ENCODE assay signal across 33 cellular contexts in genomic region chr1:243217401-243217800, GRCh38.
"Had no signal": no experiment of that assay in that cellular context is flagged by ENCODE, and none has a peak within 500 bp of the region (broad histone marks: within the 10 kb centered on the region; RNA-seq: fewer than 3 reads in every experiment).

No MANE protein-coding gene starts in this region.

- H2AFZ ChIP-seq: hepatocyte had no signal

- H3K4me3 ChIP-seq: gastrocnemius medialis, hepatocyte, left ventricle myocardium inferior, lung, mucosa of descending colon, pancreas, prostate gland, stomach, thyroid gland, upper lobe of right lung had no signal

- H3K36me3 ChIP-seq: prostate gland had no signal

- H3K9me3 ChIP-seq: gastrocnemius medialis, left ventricle myocardium inferior, mucosa of descending colon, neutrophil, pancreas, prostate gland, stomach, thyroid gland, upper lobe of right lung had no signal

- DNase-seq: activated B cell treated with CpG ODN at 0.5 μM for 24 hours; activated CD4-positive, alpha-beta T cell treated with anti-CD3 and anti-CD28 coated beads, Interleukin-2, amount 50 U/mL, for 1 hour; activated CD8-positive, alpha-beta memory T cell treated with anti-CD3 and anti-CD28 coated beads, Interleukin-2, amount 10 ng/mL, durations not matched to agents 7 days and 5 days; activated CD8-positive, alpha-beta T cell treated with anti-CD3 and anti-CD28 coated beads, Interleukin-2, amount 10 ng/mL, durations not matched to agents 7 days and 5 days; activated naive CD4-positive, alpha-beta T cell treated with anti-CD3 and anti-CD28 coated beads for 36 hours; activated naive CD8-positive, alpha-beta T cell treated with anti-CD3 and anti-CD28 coated beads, Interleukin-2, amount 10 ng/mL, durations not matched to agents 7 days and 5 days; activated T-cell treated with anti-CD3 and anti-CD28 coated beads, Interleukin-2, amount 50 U/mL, for 72 hours; amniotic stem cell; brain microvascular endothelial cell; cortex of kidney; gastrocnemius medialis; islet precursor cell; left ventricle myocardium inferior; mesendoderm; mucosa of descending colon; nephron progenitor cell; pancreas; retina; small intestine; stimulated activated CD4-positive, alpha-beta T cell treated with anti-CD3 and anti-CD28 coated beads, Interleukin-1b, Interleukin-23, amount 100 ng/mL, for 48 hours; stimulated activated naive B cell treated with anti-CD40 and anti-IgM and Interleukin-4, amounts not matched to agents 10 μg/mL and 1 μg/mL and 100 μg/mL, for 72 hours; stomach; T-helper 1 cell; thyroid gland; upper lobe of right lung had no signal

- H3K4me1 Mint-ChIP-seq: activated CD8-positive, alpha-beta memory T cell treated with anti-CD3 and anti-CD28 coated beads, Interleukin-2, amount 10 ng/mL, durations not matched to agents 7 days and 5 days; activated naive CD8-positive, alpha-beta T cell treated with anti-CD3 and anti-CD28 coated beads, Interleukin-2, amount 10 ng/mL, durations not matched to agents 7 days and 5 days; nephron progenitor cell had no signal

- H3K79me2 ChIP-seq: hepatocyte had no signal

- H3K27me3 Mint-ChIP-seq: activated B cell treated with CpG ODN at 0.5 μM for 24 hours; activated CD8-positive, alpha-beta memory T cell treated with anti-CD3 and anti-CD28 coated beads, Interleukin-2, amount 10 ng/mL, durations not matched to agents 7 days and 5 days; activated naive CD8-positive, alpha-beta T cell treated with anti-CD3 and anti-CD28 coated beads, Interleukin-2, amount 10 ng/mL, durations not matched to agents 7 days and 5 days; stimulated activated naive B cell treated with anti-CD40 and anti-IgM and Interleukin-4, amounts not matched to agents 10 μg/mL and 1 μg/mL and 100 μg/mL, for 72 hours had no signal

- H3K27me3 ChIP-seq: brain microvascular endothelial cell, gastrocnemius medialis, hepatocyte, neutrophil, pancreas, stomach, thyroid gland, upper lobe of right lung had no signal

- FAIRE-seq: astrocyte, pancreas, small intestine had no signal

- H3K9me3 Mint-ChIP-seq: activated naive CD4-positive, alpha-beta T cell treated with anti-CD3 and anti-CD28 coated beads for 36 hours; activated T-cell treated with anti-CD3 and anti-CD28 coated beads, Interleukin-2, amount 50 U/mL, for 72 hours; T-helper 2 cell treated with Interferon-gamma antibody and Interleukin-4, amounts not matched to agents 5 μg/mL and 100 μg/mL, for 36 hours had no signal

- ATAC-seq: activated CD8-positive, alpha-beta memory T cell treated with anti-CD3 and anti-CD28 coated beads, Interleukin-2, amount 10 ng/mL, durations not matched to agents 7 days and 5 days; activated CD8-positive, alpha-beta T cell treated with anti-CD3 and anti-CD28 coated beads, Interleukin-2, amount 10 ng/mL, durations not matched to agents 7 days and 5 days; activated T-cell treated with anti-CD3 and anti-CD28 coated beads, Interleukin-2, amount 50 U/mL, for 72 hours; esophagus mucosa; gastrocnemius medialis; mucosa of descending colon; pancreas; sciatic nerve; stimulated activated naive B cell treated with anti-CD40 and anti-IgM and Interleukin-4, amounts not matched to agents 10 μg/mL and 1 μg/mL and 100 μg/mL, for 72 hours; upper lobe of right lung had no signal

- H3K27ac ChIP-seq: brain microvascular endothelial cell, gastrocnemius medialis, hepatocyte, left ventricle myocardium inferior, neutrophil, pancreas, prostate gland, stomach, thyroid gland, upper lobe of right lung had no signal

- H3K4me1 ChIP-seq: pancreas, prostate gland had no signal

- H3K4me3 Mint-ChIP-seq: activated B cell treated with CpG ODN at 0.5 μM for 24 hours; activated CD8-positive, alpha-beta memory T cell treated with anti-CD3 and anti-CD28 coated beads, Interleukin-2, amount 10 ng/mL, durations not matched to agents 7 days and 5 days; activated CD8-positive, alpha-beta T cell treated with anti-CD3 and anti-CD28 coated beads, Interleukin-2, amount 10 ng/mL, durations not matched to agents 7 days and 5 days; activated naive CD4-positive, alpha-beta T cell treated with anti-CD3 and anti-CD28 coated beads for 36 hours; activated naive CD8-positive, alpha-beta T cell treated with anti-CD3 and anti-CD28 coated beads, Interleukin-2, amount 10 ng/mL, durations not matched to agents 7 days and 5 days; activated T-cell treated with anti-CD3 and anti-CD28 coated beads, Interleukin-2, amount 50 U/mL, for 72 hours; nephron progenitor cell; stimulated activated naive B cell treated with anti-CD40 and anti-IgM and Interleukin-4, amounts not matched to agents 10 μg/mL and 1 μg/mL and 100 μg/mL, for 72 hours; T-helper 2 cell treated with Interferon-gamma antibody and Interleukin-4, amounts not matched to agents 5 μg/mL and 100 μg/mL, for 36 hours had no signal

- H3K4me2 ChIP-seq: hepatocyte had no signal

- H3K27ac Mint-ChIP-seq: activated B cell treated with CpG ODN at 0.5 μM for 24 hours; activated CD8-positive, alpha-beta memory T cell treated with anti-CD3 and anti-CD28 coated beads, Interleukin-2, amount 10 ng/mL, durations not matched to agents 7 days and 5 days; activated CD8-positive, alpha-beta T cell treated with anti-CD3 and anti-CD28 coated beads, Interleukin-2, amount 10 ng/mL, durations not matched to agents 7 days and 5 days; activated naive CD4-positive, alpha-beta T cell treated with anti-CD3 and anti-CD28 coated beads for 36 hours; activated naive CD8-positive, alpha-beta T cell treated with anti-CD3 and anti-CD28 coated beads, Interleukin-2, amount 10 ng/mL, durations not matched to agents 7 days and 5 days; activated T-cell treated with anti-CD3 and anti-CD28 coated beads, Interleukin-2, amount 50 U/mL, for 72 hours; nephron progenitor cell; T-helper 2 cell treated with Interferon-gamma antibody and Interleukin-4, amounts not matched to agents 5 μg/mL and 100 μg/mL, for 36 hours had no signal
